25 cellular contexts compared by ENCODE assay signal in genomic region chr5:88937406-88937805, GRCh38.
"Had no signal": no experiment of that assay in that cellular context is flagged by ENCODE, and none has a peak within 500 bp of the region (broad histone marks: within the 10 kb centered on the region; RNA-seq: fewer than 3 reads in every experiment).

No MANE protein-coding gene starts in this region.

- H3K36me3 ChIP-seq: colonic mucosa, esophagus squamous epithelium, gastroesophageal sphincter, heart left ventricle, left lung, lower lobe of right lung had no signal

- H3K27me3 ChIP-seq: colonic mucosa, esophagus squamous epithelium, gastroesophageal sphincter, heart left ventricle, hepatocyte, left lung had no signal

- H3K4me3 ChIP-seq: colonic mucosa, esophagus squamous epithelium, gastroesophageal sphincter, heart left ventricle, hepatocyte, left lung, lower lobe of right lung had no signal

- FAIRE-seq: endometrium, kidney had no signal

- H3K9me3 ChIP-seq: colonic mucosa, esophagus squamous epithelium, gastroesophageal sphincter, heart left ventricle, left lung, lower lobe of right lung had no signal

- ATAC-seq: effector memory CD8-positive, alpha-beta T cell; esophagus mucosa; gastroesophageal sphincter; heart left ventricle; left lung; left ventricle myocardium superior; lower lobe of right lung had no signal

- H3K27ac ChIP-seq: colonic mucosa, epithelial cell of prostate, gastroesophageal sphincter, hepatocyte, left lung, lower lobe of right lung had no signal

- DNase-seq: cortex of kidney; effector CD8-positive, alpha-beta T cell; effector memory CD8-positive, alpha-beta T cell; endodermal cell; erythroblast; esophagus squamous epithelium; foreskin fibroblast; foreskin melanocyte; heart left ventricle; hypothalamus; immature natural killer cell; islet precursor cell; kidney; kidney glomerular epithelial cell; left lung; left ventricle myocardium superior; lower lobe of right lung; mesenchymal stem cell; naive B cell had no signal

- H3K4me1 ChIP-seq: left lung had no signal
